ENCODE assay signal across 41 cellular contexts in the genomic region with DNA sequence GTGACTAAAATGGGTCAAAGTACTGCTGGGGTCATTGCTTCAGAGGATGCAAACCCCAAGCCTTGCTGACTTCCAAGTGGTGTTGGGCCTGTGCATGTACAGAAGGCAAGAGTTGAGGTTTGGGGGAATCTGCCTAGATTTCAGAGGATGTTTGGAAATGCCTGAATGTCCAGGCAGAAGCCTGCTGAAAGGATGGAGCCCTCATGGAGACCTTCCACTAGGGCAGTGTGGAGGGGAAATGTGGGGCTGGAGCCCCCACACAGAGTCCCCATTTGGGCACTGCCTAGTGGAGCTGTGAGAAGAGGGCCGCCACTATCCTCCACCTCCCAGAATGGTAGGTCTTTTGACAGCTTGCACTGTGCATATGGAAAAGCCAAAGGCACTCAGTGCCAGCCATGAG.
"Had no signal": no experiment of that assay in that cellular context is flagged by ENCODE, and none has a peak within 500 bp of the region (broad histone marks: within the 10 kb centered on the region; RNA-seq: fewer than 3 reads in every experiment).

No MANE protein-coding gene starts in this region.

- H3K27me3 Mint-ChIP-seq: activated naive CD4-positive, alpha-beta T cell treated with anti-CD3 and anti-CD28 coated beads, Interleukin-2, amount 10 ng/mL, durations not matched to agents 7 days and 5 days; activated naive CD4-positive, alpha-beta T cell treated with anti-CD3 and anti-CD28 coated beads, Interleukin-2, amount 50 U/mL, for 24 hours; activated naive CD8-positive, alpha-beta T cell; activated naive CD8-positive, alpha-beta T cell treated with anti-CD3 and anti-CD28 coated beads for 36 hours; activated naive CD8-positive, alpha-beta T cell treated with anti-CD3 and anti-CD28 coated beads, Interleukin-2, amount 10 ng/mL, durations not matched to agents 7 days and 5 days; activated naive CD8-positive, alpha-beta T cell treated with anti-CD3 and anti-CD28 coated beads, Interleukin-2, amount 50 U/mL, for 24 hours; activated T-cell treated with anti-CD3 and anti-CD28 coated beads, Interleukin-2, amount 50 U/mL, for 24 hours had no signal

- H3K4me1 Mint-ChIP-seq: activated naive CD4-positive, alpha-beta T cell treated with anti-CD3 and anti-CD28 coated beads, Interleukin-2, amount 10 ng/mL, durations not matched to agents 7 days and 5 days; activated naive CD4-positive, alpha-beta T cell treated with anti-CD3 and anti-CD28 coated beads, Interleukin-2, amount 50 U/mL, for 24 hours; activated naive CD8-positive, alpha-beta T cell treated with anti-CD3 and anti-CD28 coated beads for 36 hours; activated naive CD8-positive, alpha-beta T cell treated with anti-CD3 and anti-CD28 coated beads, Interleukin-2, amount 10 ng/mL, durations not matched to agents 7 days and 5 days; activated naive CD8-positive, alpha-beta T cell treated with anti-CD3 and anti-CD28 coated beads, Interleukin-2, amount 50 U/mL, for 24 hours; activated T-helper 17 cell treated with anti-CD3 and anti-CD28 coated beads, Interleukin-2, amount 50 U/mL, for 72 hours; brain; central memory CD8-positive, alpha-beta T cell had no signal

- H3K27ac Mint-ChIP-seq: activated naive CD4-positive, alpha-beta T cell treated with anti-CD3 and anti-CD28 coated beads for 36 hours; activated naive CD4-positive, alpha-beta T cell treated with anti-CD3 and anti-CD28 coated beads, Interleukin-2, amount 10 ng/mL, durations not matched to agents 7 days and 5 days; activated naive CD4-positive, alpha-beta T cell treated with anti-CD3 and anti-CD28 coated beads, Interleukin-2, amount 50 U/mL, for 24 hours; activated naive CD4-positive, alpha-beta T cell treated with anti-CD3 and anti-CD28 coated beads, Interleukin-2, amount 50 U/mL, for 72 hours; activated naive CD8-positive, alpha-beta T cell; activated naive CD8-positive, alpha-beta T cell treated with anti-CD3 and anti-CD28 coated beads for 36 hours; activated naive CD8-positive, alpha-beta T cell treated with anti-CD3 and anti-CD28 coated beads, Interleukin-2, amount 10 ng/mL, durations not matched to agents 7 days and 5 days; activated naive CD8-positive, alpha-beta T cell treated with anti-CD3 and anti-CD28 coated beads, Interleukin-2, amount 50 U/mL, for 24 hours; activated T-cell treated with anti-CD3 and anti-CD28 coated beads, Interleukin-2, amount 50 U/mL, for 24 hours; activated T-cell treated with anti-CD3 and anti-CD28 coated beads, Interleukin-2, amount 50 U/mL, for 72 hours; activated T-helper 1 cell treated with anti-CD3 and anti-CD28 coated beads, Interleukin-12 subunit alpha, Interleukin-12 subunit beta, Interleukin-2, Interleukin-4 antibody, amounts not matched to agents 30 ng/mL and 10 ng/mL and 1 ng/mL, durations not matched to agents 14 hours and 24 hours and 36 hours; activated T-helper 17 cell treated with anti-CD3 and anti-CD28 coated beads, Interleukin-2, amount 50 U/mL, for 72 hours; activated T-helper 2 cell treated with anti-CD3 and anti-CD28 coated beads, Interferon-gamma antibody, Interleukin-2, Interleukin-4, amounts not matched to agents 10 μg/mL and 5 μg/mL and 100 μg/mL, durations not matched to agents 14 hours and 24 hours and 36 hours; brain had no signal

- H3K4me1 ChIP-seq: adrenal gland, ascending aorta, body of pancreas, breast epithelium had no signal

- DNase-seq: activated effector memory CD4-positive, alpha-beta T cell treated with anti-CD3 and anti-CD28 coated beads, Interleukin-2, amount 50 U/mL, for 16 hours; activated effector memory CD4-positive, alpha-beta T cell treated with Interleukin-2 at 50 U/mL for 16 hours; activated gamma-delta T cell; activated gamma-delta T cell treated with Interleukin-2 at 50 U/mL for 16 hours; activated naive CD4-positive, alpha-beta T cell; activated naive CD4-positive, alpha-beta T cell treated with anti-CD3 and anti-CD28 coated beads for 36 hours; activated naive CD4-positive, alpha-beta T cell treated with anti-CD3 and anti-CD28 coated beads, Interleukin-2, amount 10 ng/mL, durations not matched to agents 7 days and 5 days; activated naive CD4-positive, alpha-beta T cell treated with anti-CD3 and anti-CD28 coated beads, Interleukin-2, amount 50 U/mL, for 16 hours; activated naive CD4-positive, alpha-beta T cell treated with Interleukin-2 at 50 U/mL for 16 hours; activated naive CD8-positive, alpha-beta T cell treated with anti-CD3 and anti-CD28 coated beads for 36 hours; activated naive CD8-positive, alpha-beta T cell treated with anti-CD3 and anti-CD28 coated beads, Interleukin-2, amount 10 ng/mL, durations not matched to agents 7 days and 5 days; activated naive CD8-positive, alpha-beta T cell treated with anti-CD3 and anti-CD28 coated beads, Interleukin-2, amount 50 U/mL, for 24 hours; activated T-cell treated with anti-CD3 and anti-CD28 coated beads for 4 hours; activated T-cell treated with anti-CD3 and anti-CD28 coated beads, Interleukin-2, amount 50 U/mL, for 1 hour; activated T-cell treated with anti-CD3 and anti-CD28 coated beads, Interleukin-2, amount 50 U/mL, for 24 hours; activated T-cell treated with anti-CD3 and anti-CD28 coated beads, Interleukin-2, amount 50 U/mL, for 4 hours; activated T-cell treated with anti-CD3 and anti-CD28 coated beads, Interleukin-2, amount 50 U/mL, for 48 hours; activated T-cell treated with anti-CD3 and anti-CD28 coated beads, Interleukin-2, amount 50 U/mL, for 72 hours; adrenal gland; amniotic stem cell; amygdala; anterior cingulate cortex; aorta; body of pancreas; brain microvascular endothelial cell; caudate nucleus; central memory CD4-positive, alpha-beta T cell; cerebellar nuclear complex had no signal

- H3K36me3 ChIP-seq: adrenal gland, ascending aorta, brain microvascular endothelial cell, breast epithelium, cardiac muscle cell had no signal

- H3K27ac ChIP-seq: adrenal gland, ascending aorta, body of pancreas, brain microvascular endothelial cell, breast epithelium, cardiac muscle cell had no signal

- H3K9me3 ChIP-seq: adrenal gland had no signal

- H3K4me3 ChIP-seq: adrenal gland, ascending aorta, body of pancreas, breast epithelium, cardiac muscle cell had no signal

- H3K4me3 Mint-ChIP-seq: activated naive CD4-positive, alpha-beta T cell treated with anti-CD3 and anti-CD28 coated beads for 36 hours; activated naive CD4-positive, alpha-beta T cell treated with anti-CD3 and anti-CD28 coated beads, Interleukin-2, amount 10 ng/mL, durations not matched to agents 7 days and 5 days; activated naive CD4-positive, alpha-beta T cell treated with anti-CD3 and anti-CD28 coated beads, Interleukin-2, amount 50 U/mL, for 24 hours; activated naive CD8-positive, alpha-beta T cell; activated naive CD8-positive, alpha-beta T cell treated with anti-CD3 and anti-CD28 coated beads for 36 hours; activated naive CD8-positive, alpha-beta T cell treated with anti-CD3 and anti-CD28 coated beads, Interleukin-2, amount 10 ng/mL, durations not matched to agents 7 days and 5 days; activated naive CD8-positive, alpha-beta T cell treated with anti-CD3 and anti-CD28 coated beads, Interleukin-2, amount 50 U/mL, for 24 hours; activated T-cell treated with anti-CD3 and anti-CD28 coated beads, Interleukin-2, amount 50 U/mL, for 24 hours; activated T-cell treated with anti-CD3 and anti-CD28 coated beads, Interleukin-2, amount 50 U/mL, for 4 hours; activated T-cell treated with anti-CD3 and anti-CD28 coated beads, Interleukin-2, amount 50 U/mL, for 72 hours; activated T-helper 1 cell treated with anti-CD3 and anti-CD28 coated beads, Interleukin-12 subunit alpha, Interleukin-12 subunit beta, Interleukin-2, Interleukin-4 antibody, amounts not matched to agents 30 ng/mL and 10 ng/mL and 1 ng/mL, durations not matched to agents 14 hours and 24 hours and 36 hours; activated T-helper 17 cell treated with anti-CD3 and anti-CD28 coated beads, Interleukin-2, amount 50 U/mL, for 72 hours; brain; central memory CD8-positive, alpha-beta T cell had no signal

- ATAC-seq: activated naive CD4-positive, alpha-beta T cell treated with anti-CD3 and anti-CD28 coated beads, Interleukin-2, amount 50 U/mL, for 72 hours; activated naive CD8-positive, alpha-beta T cell treated with anti-CD3 and anti-CD28 coated beads, Interleukin-2, amount 50 U/mL, for 24 hours; activated T-cell treated with anti-CD3 and anti-CD28 coated beads, Interleukin-2, amount 50 U/mL, for 4 hours; activated T-cell treated with anti-CD3 and anti-CD28 coated beads, Interleukin-2, amount 50 U/mL, for 72 hours; activated T-helper 17 cell treated with anti-CD3 and anti-CD28 coated beads, Interleukin-2, amount 50 U/mL, for 72 hours; body of pancreas had no signal

- H3K27me3 ChIP-seq: adrenal gland, ascending aorta, body of pancreas, brain microvascular endothelial cell, breast epithelium, cardiac muscle cell had no signal

- FAIRE-seq: astrocyte, bronchial epithelial cell had no signal

- H3K36me3 Mint-ChIP-seq: activated naive CD4-positive, alpha-beta T cell treated with anti-CD3 and anti-CD28 coated beads, Interleukin-2, amount 10 ng/mL, durations not matched to agents 7 days and 5 days; activated naive CD4-positive, alpha-beta T cell treated with anti-CD3 and anti-CD28 coated beads, Interleukin-2, amount 50 U/mL, for 24 hours; activated naive CD8-positive, alpha-beta T cell; activated naive CD8-positive, alpha-beta T cell treated with anti-CD3 and anti-CD28 coated beads for 36 hours; activated naive CD8-positive, alpha-beta T cell treated with anti-CD3 and anti-CD28 coated beads, Interleukin-2, amount 10 ng/mL, durations not matched to agents 7 days and 5 days; brain had no signal
